Comparison of ENCODE assay signal across 10 cellular contexts in the genomic region with DNA sequence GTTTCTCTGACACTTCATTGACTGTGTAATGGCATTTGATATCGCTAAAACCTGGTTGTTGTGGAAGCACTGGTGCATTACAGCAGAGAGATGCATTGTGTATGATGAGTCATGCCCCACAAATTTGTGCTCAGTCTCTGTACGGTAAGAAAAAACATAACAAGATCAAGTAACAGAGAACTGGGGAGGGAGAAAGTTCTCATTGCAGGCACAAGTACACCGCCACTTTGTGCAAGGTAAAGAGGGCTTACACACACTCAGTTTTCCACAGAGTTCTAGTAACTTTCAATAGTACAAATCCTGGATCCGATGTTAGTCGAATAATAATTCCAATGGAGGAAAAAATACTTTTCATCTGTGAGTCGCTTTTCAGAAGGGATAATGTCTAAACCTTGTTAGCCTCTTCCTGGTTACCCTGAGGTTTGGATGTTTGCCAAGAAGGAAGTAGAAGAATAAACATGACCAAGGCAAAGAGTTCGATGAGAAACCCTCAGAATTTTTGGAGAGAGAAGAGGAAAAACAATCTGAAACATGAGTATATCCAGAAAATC.
DNase-seq lines count a peak whose midpoint lies in the region; ATAC-seq and TF ChIP-seq lines count a peak whose summit lies in the region.
"Had no signal": no experiment of that assay in that cellular context is flagged by ENCODE, and none has a peak within 500 bp of the region (broad histone marks: within the 10 kb centered on the region; RNA-seq: fewer than 3 reads in every experiment).

No MANE protein-coding gene starts in this region.

- DNase-seq in AG09309 (ENCODE audit: low read depth) (peak; percentile 47), Kasumi-1 (lab: John Stamatoyannopoulos, UW) (peak; percentile 19 to 34), amniotic stem cell (lab: John Stamatoyannopoulos, UW) (peak; percentile 75), lung (ENCODE audit: low spot score) (no peak), esophagus squamous epithelium (lab: John Stamatoyannopoulos, UW) (no peak), NCI-H146 treated with DMSO at 0.1 percent for 48 hours (lab: John Stamatoyannopoulos, UW; ENCODE audit: unreplicated experiment) (no peak)
- DNase-seq: activated naive CD4-positive, alpha-beta T cell treated with Interleukin-2 at 50 U/mL for 16 hours had no signal

- H3K36me3 ChIP-seq in lung (ENCODE audit: control insufficient read depth in 2 of 2, insufficient read depth in 2 of 2, low read length in 2 of 2) (no peaks in the 10 kb centered on the region), esophagus squamous epithelium (no peaks in the 10 kb centered on the region)
- H3K36me3 ChIP-seq: HAP-1 had no signal

- intact Hi-C loops in esophagus squamous epithelium (cut with DNase I): no loop called here

- TF ChIP-seq POLR2A in esophagus squamous epithelium (IDR thresholded peaks at IDR 0.05): no peak

- H3K4me1 ChIP-seq in lung (ENCODE audit: control insufficient read depth in 2 of 2, insufficient read depth in 2 of 2, low read length in 2 of 2) (no peaks in the 10 kb centered on the region), esophagus squamous epithelium (peaks cover 0 to 14% (median 0%) of the 10 kb centered on the region in 3 donors)
- H3K4me1 ChIP-seq: HAP-1 had no signal

- TF ChIP-seq CTCF in AG09309 (IDR thresholded peaks at IDR 0.05; ENCODE audit: control insufficient read depth, insufficient read depth, low read depth, low read length, missing control alignments): no peak
- no peak for TF ChIP-seq CTCF in lung (IDR thresholded peaks at IDR 0.05; ENCODE audit: control extremely low read depth, extremely low read depth)
- no peak for TF ChIP-seq CTCF in esophagus squamous epithelium (IDR thresholded peaks at IDR 0.05)

- no peaks in the 10 kb centered on the region for H3K9me3 ChIP-seq in lung (ENCODE audit: control insufficient read depth in 2 of 2, insufficient read depth in 1 of 2, low read length in 1 of 2)
- no peaks in the 10 kb centered on the region for H3K9me3 ChIP-seq in esophagus squamous epithelium
- H3K9me3 ChIP-seq: HAP-1 had no signal

- H3K4me3 ChIP-seq in AG09309 (ENCODE audit: control insufficient read depth, low read depth, low read length) (no peak overlapping the region), lung (no peak overlapping the region), esophagus squamous epithelium (peak overlapping the region in 1 of 4 donors; percentile 9)
- H3K4me3 ChIP-seq: HAP-1 had no signal

- H3K27ac ChIP-seq in lung (ENCODE audit: low read depth in 1 of 2, low read length in 1 of 2) (no peak overlapping the region), esophagus squamous epithelium (peak overlapping the region in 2 of 4 donors; percentile 31 to 37)

- no peaks in the 10 kb centered on the region for H3K27me3 ChIP-seq in lung (ENCODE audit: control insufficient read depth, insufficient read depth)
- no peaks in the 10 kb centered on the region for H3K27me3 ChIP-seq in esophagus squamous epithelium

- 26 to 28% methylated on average over 7 of the region's 7 CpGs for WGBS in lung, 2 donors
- 7 to 27% methylated on average over 7 of the region's 7 CpGs for WGBS in esophagus squamous epithelium, 2 donors

- ATAC-seq in lung (ENCODE audit: insufficient read depth, low FRiP score) (peak; percentile 65), HG03457 (IDR thresholded peaks at IDR 0.05; ENCODE audit: unreplicated experiment) (no peak), GM19328 (IDR thresholded peaks at IDR 0.05; ENCODE audit: unreplicated experiment) (no peak)

Comparison
In these comparisons a context has a peak if more than half of its experiments do, and no peak if none do; other contexts are left out.
1. DNase-seq: peak in AG09309 (single experiment), Kasumi-1 (2 of 2) and amniotic stem cell (single experiment); none in lung (single experiment), esophagus squamous epithelium (single experiment) and NCI-H146 treated with DMSO at 0.1 percent for 48 hours (single experiment).